9 cellular contexts compared by ENCODE assay signal in genomic region chr10:96789571-96790108, GRCh38. TPM values are rescaled to one million over a fixed set of nuclear protein-coding genes. Genes with fewer than 3 reads are reported as not detected.
DNase-seq lines count a peak whose midpoint lies in the region; ATAC-seq and TF ChIP-seq lines count a peak whose summit lies in the region.
"Had no signal": no experiment of that assay in that cellular context is flagged by ENCODE, and none has a peak within 500 bp of the region (broad histone marks: within the 10 kb centered on the region; RNA-seq: fewer than 3 reads in every experiment).

No MANE protein-coding gene starts in this region.

- ATAC-seq in CD4-positive, CD25-positive, alpha-beta regulatory T cell (ENCODE audit: low read depth in 2 of 2): peak; percentile 45 to 62
- ATAC-seq in GM19328 (IDR thresholded peaks at IDR 0.05; ENCODE audit: unreplicated experiment): peak; percentile 67
- peak; percentile 81 for ATAC-seq in HG03280 (IDR thresholded peaks at IDR 0.05; ENCODE audit: unreplicated experiment)
- ATAC-seq in activated T-helper 17 cell treated with anti-CD3 and anti-CD28 coated beads, Interleukin-2, amount 50 U/mL, for 72 hours (replicated peaks): peak; percentile 73

- H3K27me3 ChIP-seq in CD4-positive, CD25-positive, alpha-beta regulatory T cell (ENCODE audit: control insufficient read depth, insufficient read depth, low read length): peaks cover 2% of the 10 kb centered on the region
- peaks cover 5% of the 10 kb centered on the region for H3K27me3 ChIP-seq in osteoblast (ENCODE audit: insufficient read depth, low read length)

- H3K4me2 ChIP-seq in osteoblast (ENCODE audit: insufficient read depth, low read length): no peak overlapping the region

- no peaks in the 10 kb centered on the region for H3K36me3 ChIP-seq in CD4-positive, CD25-positive, alpha-beta regulatory T cell (ENCODE audit: control insufficient read depth, insufficient read depth, low read length)
- no peaks in the 10 kb centered on the region for H3K36me3 ChIP-seq in osteoblast (ENCODE audit: insufficient read depth, low read length)

- H3K9me3 Mint-ChIP-seq in CD4-positive, CD25-positive, alpha-beta regulatory T cell: no peaks in the 10 kb centered on the region
- no peaks in the 10 kb centered on the region for H3K9me3 Mint-ChIP-seq in activated T-helper 17 cell treated with anti-CD3 and anti-CD28 coated beads, Interleukin-2, amount 50 U/mL, for 72 hours

- H3K4me1 ChIP-seq in CD4-positive, CD25-positive, alpha-beta regulatory T cell (ENCODE audit: control insufficient read depth, insufficient read depth, low read length, poor library complexity, severe bottlenecking): no peaks in the 10 kb centered on the region
- peaks cover under 1% of the 10 kb centered on the region for H3K4me1 ChIP-seq in osteoblast (ENCODE audit: insufficient read depth, low read length)

- H3K79me2 ChIP-seq in osteoblast (ENCODE audit: insufficient read depth, low read length): no peaks in the 10 kb centered on the region

- no peaks in the 10 kb centered on the region for H3K36me3 Mint-ChIP-seq in CD4-positive, CD25-positive, alpha-beta regulatory T cell
- H3K36me3 Mint-ChIP-seq in activated T-helper 17 cell treated with anti-CD3 and anti-CD28 coated beads, Interleukin-2, amount 50 U/mL, for 72 hours (ENCODE audit: low read depth): no peaks in the 10 kb centered on the region

- TF ChIP-seq CTCF in osteoblast (IDR thresholded peaks at IDR 0.05; ENCODE audit: extremely low read depth, low read depth, low read length): no peak

- no peak overlapping the region for H3K27ac Mint-ChIP-seq in CD4-positive, CD25-positive, alpha-beta regulatory T cell
- H3K27ac Mint-ChIP-seq in activated T-helper 17 cell treated with anti-CD3 and anti-CD28 coated beads, Interleukin-2, amount 50 U/mL, for 72 hours: no peak overlapping the region

- H3K4me3 Mint-ChIP-seq in CD4-positive, CD25-positive, alpha-beta regulatory T cell: no peak overlapping the region
- no peak overlapping the region for H3K4me3 Mint-ChIP-seq in activated T-helper 17 cell treated with anti-CD3 and anti-CD28 coated beads, Interleukin-2, amount 50 U/mL, for 72 hours

- no peak for DNase-seq in CD4-positive, CD25-positive, alpha-beta regulatory T cell
- no peak for DNase-seq in stimulated activated CD4-positive, alpha-beta T cell treated with anti-CD3 and anti-CD28 coated beads, Interleukin-4, amount 100 ng/mL, for 4 hours
- no peak for DNase-seq in stimulated activated CD4-positive, alpha-beta T cell treated with anti-CD3 and anti-CD28 coated beads, Interleukin-4, amount 100 ng/mL, for 24 hours
- DNase-seq in osteoblast (ENCODE audit: insufficient read length, low spot score, missing footprints): no peak
- DNase-seq in NCI-H1436 (lab: John Stamatoyannopoulos, UW): no peak
- DNase-seq: stimulated activated naive CD4-positive, alpha-beta T cell treated with Interleukin-2 at 50 U/mL for 16 hours had no signal

- no peak overlapping the region for H3K27ac ChIP-seq in CD4-positive, CD25-positive, alpha-beta regulatory T cell (ENCODE audit: insufficient read depth, low read length, poor library complexity, severe bottlenecking)
- no peak overlapping the region for H3K27ac ChIP-seq in osteoblast (ENCODE audit: low read depth, low read length)

- peaks cover 47% of the 10 kb centered on the region for H3K27me3 Mint-ChIP-seq in CD4-positive, CD25-positive, alpha-beta regulatory T cell
- peaks cover 11% of the 10 kb centered on the region for H3K27me3 Mint-ChIP-seq in activated T-helper 17 cell treated with anti-CD3 and anti-CD28 coated beads, Interleukin-2, amount 50 U/mL, for 72 hours

- no peaks in the 10 kb centered on the region for H3K4me1 Mint-ChIP-seq in CD4-positive, CD25-positive, alpha-beta regulatory T cell
- H3K4me1 Mint-ChIP-seq in activated T-helper 17 cell treated with anti-CD3 and anti-CD28 coated beads, Interleukin-2, amount 50 U/mL, for 72 hours: no peaks in the 10 kb centered on the region

- no peaks in the 10 kb centered on the region for H4K20me1 ChIP-seq in osteoblast (ENCODE audit: insufficient read depth, low read length)

- no peak overlapping the region for H2AFZ ChIP-seq in osteoblast (ENCODE audit: low read length)

- H3K4me3 ChIP-seq in CD4-positive, CD25-positive, alpha-beta regulatory T cell (ENCODE audit: low read depth, low read length): no peak overlapping the region
- no peak overlapping the region for H3K4me3 ChIP-seq in osteoblast (ENCODE audit: insufficient read depth, low read length)

- H3K9me3 ChIP-seq in CD4-positive, CD25-positive, alpha-beta regulatory T cell (ENCODE audit: control insufficient read depth in 2 of 2, low read length in 2 of 2): no peaks in the 10 kb centered on the region
- H3K9me3 ChIP-seq in osteoblast (ENCODE audit: low read depth, low read length): no peaks in the 10 kb centered on the region

RNA-seq across cellular contexts. Expression of gene LCOR, which starts 42.5 kb away (rescaled TPM):
- 63.1 TPM for total RNA-seq in CD4-positive, CD25-positive, alpha-beta regulatory T cell
- polyA plus RNA-seq in CD4-positive, CD25-positive, alpha-beta regulatory T cell: 10 to 100 TPM; 12.7 to 17.7 (median 16.3) TPM
- 10 to 100 TPM; 25.5 to 29.6 TPM for total RNA-seq in activated T-helper 17 cell treated with anti-CD3 and anti-CD28 coated beads, Interleukin-2, amount 50 U/mL, for 72 hours
- total RNA-seq in osteoblast: 19.2 and 25.0 TPM in 2 replicates
